Comparison of ENCODE assay signal across 1 cellular context in genomic region chr1:161623401-161624051, GRCh38.
A peak's percentile ranks its signal among the peaks of the same experiment; 100 is the strongest.
TF ChIP-seq lines count a peak whose summit lies in the region.

No MANE protein-coding gene starts in this region.

TF ChIP-seq in GM12878, 131 proteins besides CTCF, POLR2A, EP300 and RAD21:
- TF ChIP-seq PAX5 (IDR thresholded peaks at IDR 0.05; ENCODE audit: borderline replicate concordance, low read depth, low read length) (0 out of 2 replicates have a peak, but pooled peaks have one; percentile 15), RUNX3 (IDR thresholded peaks at IDR 0.05; ENCODE audit: low read length) (peak; percentile 76), EED (IDR thresholded peaks at IDR 0.05; ENCODE audit: low read depth) (peak; percentile 37; the same call in 1 of the 2 replicates), NFIC (IDR thresholded peaks at IDR 0.05; ENCODE audit: low read depth, low read length) (peak; percentile 58; the same call in 1 of the 2 replicates), FOXM1 (IDR thresholded peaks at IDR 0.05; ENCODE audit: low read depth, low read length) (peak; percentile 16; the same call in 1 of the 2 replicates), ETV6 (conservative IDR thresholded peaks at IDR 0.05 in 1 of 2, IDR thresholded peaks at IDR 0.05 in 1 of 2; ENCODE audit: borderline replicate concordance in 1 of 2, low read depth in 1 of 2) (peak in 1 of 2 experiments; percentile 69; a peak in 2 of 4 replicates)
